In the genomic region with DNA sequence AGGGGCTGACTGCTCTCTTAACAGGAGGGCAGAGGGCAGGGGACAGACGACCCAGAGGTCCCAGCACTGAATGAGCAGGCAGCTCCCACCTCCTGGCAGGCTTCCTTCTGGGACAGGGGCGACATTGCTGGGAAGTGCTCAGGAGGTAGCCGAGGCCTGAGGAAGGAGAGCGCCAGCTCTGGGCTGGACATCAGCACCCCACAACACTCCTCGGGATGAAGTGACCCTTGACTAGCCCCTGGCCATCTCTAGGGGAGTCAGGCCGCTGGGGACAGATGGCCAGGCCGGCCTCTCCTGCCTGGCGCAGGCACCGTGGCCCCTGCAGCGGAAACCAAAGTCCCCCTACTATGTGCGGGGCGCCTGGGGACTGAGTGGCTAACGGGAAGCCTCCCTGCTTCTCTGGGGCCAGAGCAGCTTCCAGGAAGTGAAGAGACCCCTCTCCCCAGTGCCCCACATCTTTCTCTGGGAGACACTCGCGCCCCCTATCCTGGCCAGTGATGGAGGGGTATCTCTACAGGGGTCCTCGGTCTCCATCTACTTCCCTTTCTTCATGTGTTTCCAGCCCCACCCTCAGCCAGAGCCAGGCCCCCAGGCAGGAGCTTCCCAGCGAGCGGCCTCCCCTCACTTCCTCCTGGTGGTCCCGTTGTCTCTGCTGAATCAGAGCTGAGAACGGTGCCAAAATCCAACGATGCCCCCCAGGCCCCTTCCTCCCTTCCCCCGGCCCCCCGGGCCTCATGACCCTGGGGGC, we compare ENCODE assay signal across 18 cellular contexts. TPM values are rescaled to one million over a fixed set of nuclear protein-coding genes. Genes with fewer than 3 reads are reported as not detected.
"Had no signal": no experiment of that assay in that cellular context is flagged by ENCODE, and none has a peak within 500 bp of the region (broad histone marks: within the 10 kb centered on the region; RNA-seq: fewer than 3 reads in every experiment).

No MANE protein-coding gene starts in this region.

- H3K36me3 ChIP-seq: gastrocnemius medialis, upper lobe of right lung had no signal

- DNase-seq: activated CD4-positive, alpha-beta T cell treated with anti-CD3 and anti-CD28 coated beads, Interleukin-2, amount 10 ng/mL, durations not matched to agents 7 days and 5 days; activated effector memory CD4-positive, alpha-beta T cell treated with Interleukin-2 at 50 U/mL for 16 hours; gastrocnemius medialis; hippocampal formation; naive thymus-derived CD8-positive, alpha-beta T cell; sigmoid colon; stimulated activated CD4-positive, alpha-beta T cell treated with anti-CD3 and anti-CD28 coated beads, Interleukin-12 subunit alpha, Interleukin-12 subunit beta, amount 100 ng/mL, for 4 hours; stimulated activated CD4-positive, alpha-beta T cell treated with anti-CD3 and anti-CD28 coated beads, Interleukin-2, amount 100 ng/mL, for 48 hours; stimulated activated naive CD8-positive, alpha-beta T cell treated with anti-CD3 and anti-CD28 coated beads, Interleukin-15, amount 100 ng/mL, for 72 hours; testis; upper lobe of right lung had no signal

- H3K9me3 Mint-ChIP-seq: activated CD4-positive, alpha-beta T cell treated with anti-CD3 and anti-CD28 coated beads, Interleukin-2, amount 10 ng/mL, durations not matched to agents 7 days and 5 days; naive thymus-derived CD8-positive, alpha-beta T cell; stimulated activated naive CD8-positive, alpha-beta T cell treated with anti-CD3 and anti-CD28 coated beads, Interleukin-15, amount 100 ng/mL, for 72 hours; T-helper 1 cell treated with Interleukin-12 subunit alpha and Interleukin-12 subunit beta and Interleukin-4 antibody, amounts not matched to agents 30 μg/mL and 1 μg/mL, for 36 hours; WTC11 had no signal

- H3K9me3 ChIP-seq: gastrocnemius medialis, psoas muscle, sigmoid colon, testis, upper lobe of right lung had no signal

- H3K27ac Mint-ChIP-seq: activated CD4-positive, alpha-beta T cell treated with anti-CD3 and anti-CD28 coated beads, Interleukin-2, amount 10 ng/mL, durations not matched to agents 7 days and 5 days; T-helper 1 cell treated with Interleukin-12 subunit alpha and Interleukin-12 subunit beta and Interleukin-4 antibody, amounts not matched to agents 30 μg/mL and 1 μg/mL, for 36 hours; WTC11 had no signal

- H3K36me3 Mint-ChIP-seq: naive thymus-derived CD8-positive, alpha-beta T cell; WTC11 had no signal

- H3K27ac ChIP-seq: gastrocnemius medialis, psoas muscle, sigmoid colon, testis, upper lobe of right lung had no signal

- H3K4me3 ChIP-seq: gastrocnemius medialis, lung, psoas muscle, sigmoid colon, upper lobe of right lung had no signal

- H3K4me3 Mint-ChIP-seq: activated CD4-positive, alpha-beta T cell treated with anti-CD3 and anti-CD28 coated beads, Interleukin-2, amount 10 ng/mL, durations not matched to agents 7 days and 5 days; T-helper 1 cell treated with Interleukin-12 subunit alpha and Interleukin-12 subunit beta and Interleukin-4 antibody, amounts not matched to agents 30 μg/mL and 1 μg/mL, for 36 hours had no signal

- H3K27me3 ChIP-seq: testis had no signal

- ATAC-seq: gastrocnemius medialis, psoas muscle, SK-N-SH treated with all-trans-retinoic acid at 6 μM for 48 hours, upper lobe of right lung had no signal

RNA-seq across cellular contexts. Expression of gene PRR36, which starts 10.0 kb away (rescaled TPM):
- total RNA-seq: gastrocnemius medialis, omental fat pad, psoas muscle, sigmoid colon had no signal

RNA-seq across cellular contexts. Expression of gene LRRC8E, which starts 24.2 kb away (rescaled TPM):
- total RNA-seq: activated CD4-positive, alpha-beta T cell treated with anti-CD3 and anti-CD28 coated beads, Interleukin-2, amount 10 ng/mL, durations not matched to agents 7 days and 5 days; activated CD8-positive, alpha-beta memory T cell treated with anti-CD3 and anti-CD28 coated beads for 36 hours; naive thymus-derived CD8-positive, alpha-beta T cell; sigmoid colon had no signal

RNA-seq across cellular contexts. Expression of gene TGFBR3L, which starts 50.5 kb away (rescaled TPM):
- total RNA-seq: omental fat pad had no signal
